In genomic region chr1:157163273-157164127, GRCh38 we compare ENCODE assay signal across 1 cellular context.
TF ChIP-seq lines count a peak whose summit lies in the region.

No MANE protein-coding gene starts in this region.

TF ChIP-seq in H1, 55 proteins besides CTCF, POLR2A, EP300 and RAD21:
- peak; percentile 76 for TF ChIP-seq ASH2L (IDR thresholded peaks at IDR 0.05; ENCODE audit: low read length)
- peak; percentile 24; the same call in 1 of the 2 replicates for TF ChIP-seq BRCA1 (IDR thresholded peaks at IDR 0.05; ENCODE audit: low read depth, low read length)
- TF ChIP-seq CTBP2 (IDR thresholded peaks at IDR 0.05; ENCODE audit: borderline replicate concordance, insufficient read depth, insufficient read length, low read length): peak; percentile 57
- no peak for TF ChIP-seq GTF2F1 (IDR thresholded peaks at IDR 0.05; ENCODE audit: borderline replicate concordance, low read depth, low read length)
- no peak for TF ChIP-seq MAFK (IDR thresholded peaks at IDR 0.05; ENCODE audit: low read depth, low read length)
- TF ChIP-seq RBBP5 (IDR thresholded peaks at IDR 0.05; ENCODE audit: borderline replicate concordance, low read depth, low read length): no peak
- TF ChIP-seq POU5F1 (IDR thresholded peaks at IDR 0.05; ENCODE audit: low read depth, low read length): no peak
- peak; percentile 97 for TF ChIP-seq SAP30 (IDR thresholded peaks at IDR 0.05; ENCODE audit: insufficient read depth, insufficient replicate concordance, low read length)
- no peak for TF ChIP-seq RFX5 (IDR thresholded peaks at IDR 0.05; ENCODE audit: borderline replicate concordance, low read depth, low read length)
- TF ChIP-seq HDAC2 (IDR thresholded peaks at IDR 0.05; ENCODE audit: borderline replicate concordance in 1 of 2, low read depth in 2 of 2, low read length in 2 of 2): peak; percentile 73 to 82; a peak in 2 of 4 replicates
- peak; percentile 20; the same call in 1 of the 2 replicates for TF ChIP-seq CREB1 (IDR thresholded peaks at IDR 0.05)
- TF ChIP-seq KDM1A (IDR thresholded peaks at IDR 0.05; ENCODE audit: borderline replicate concordance, low read length): peak; percentile 21; the same call in 1 of the 2 replicates
- no peak for TF ChIP-seq SRF (IDR thresholded peaks at IDR 0.05; ENCODE audit: low read depth, low read length)
- no peak for TF ChIP-seq ZNF274 (IDR thresholded peaks at IDR 0.05; ENCODE audit: borderline replicate concordance, extremely low read depth, low read length)
- TF ChIP-seq BACH1 (IDR thresholded peaks at IDR 0.05; ENCODE audit: low read length): 0 out of 2 replicates have a peak, but pooled peaks have one; percentile 3
- TF ChIP-seq, protein P1, sequence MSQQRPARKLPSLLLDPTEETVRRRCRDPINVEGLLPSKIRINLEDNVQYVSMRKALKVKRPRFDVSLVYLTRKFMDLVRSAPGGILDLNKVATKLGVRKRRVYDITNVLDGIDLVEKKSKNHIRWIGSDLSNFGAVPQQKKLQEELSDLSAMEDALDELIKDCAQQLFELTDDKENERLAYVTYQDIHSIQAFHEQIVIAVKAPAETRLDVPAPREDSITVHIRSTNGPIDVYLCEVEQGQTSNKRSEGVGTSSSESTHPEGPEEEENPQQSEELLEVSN (IDR thresholded peaks at IDR 0.05): peak; percentile 31
- peak; percentile 72 for TF ChIP-seq MAX (IDR thresholded peaks at IDR 0.05)
- peak; percentile 60 to 93; a peak in 2 of 4 replicates for TF ChIP-seq SIN3A (conservative IDR thresholded peaks at IDR 0.05 in 1 of 2, IDR thresholded peaks at IDR 0.05 in 1 of 2; ENCODE audit: low read depth in 1 of 2, low read length in 2 of 2)
- TF ChIP-seq RNF2 (IDR thresholded peaks at IDR 0.05; ENCODE audit: borderline replicate concordance, low read depth, low read length, missing control alignments, poor library complexity, severe bottlenecking): no peak
- TF ChIP-seq ATF3 (IDR thresholded peaks at IDR 0.05; ENCODE audit: insufficient read depth, low read depth, low read length): no peak
- TF ChIP-seq NANOG (IDR thresholded peaks at IDR 0.05; ENCODE audit: insufficient read depth, low read depth, low read length, poor library complexity, severe bottlenecking): no peak
- no peak for TF ChIP-seq PHF8 (conservative IDR thresholded peaks at IDR 0.05; ENCODE audit: low read depth, low read length)
- TF ChIP-seq TAF1 (IDR thresholded peaks at IDR 0.05; ENCODE audit: low read depth, low read length): no peak
- TF ChIP-seq TAF7 (optimal IDR thresholded peaks at IDR 0.05; ENCODE audit: borderline replicate concordance, low read depth, low read length): peak; percentile 85
- no peak for TF ChIP-seq CHD2 (IDR thresholded peaks at IDR 0.05; ENCODE audit: low read length)
- no peak for TF ChIP-seq CHD1 (IDR thresholded peaks at IDR 0.05; ENCODE audit: low read depth, low read length)
- no peak for TF ChIP-seq CHD7 (IDR thresholded peaks at IDR 0.05; ENCODE audit: insufficient replicate concordance, low read length)
- TF ChIP-seq SP4 (IDR thresholded peaks at IDR 0.05; ENCODE audit: low read length): no peak
- no peak for TF ChIP-seq CBX5 (IDR thresholded peaks at IDR 0.05; ENCODE audit: low read depth, low read length)
- no peak for TF ChIP-seq SP2 (IDR thresholded peaks at IDR 0.05; ENCODE audit: low read length)
- peak; percentile 71 for TF ChIP-seq TEAD4 (IDR thresholded peaks at IDR 0.05; ENCODE audit: low read depth, low read length)
- TF ChIP-seq KDM4A (IDR thresholded peaks at IDR 0.05; ENCODE audit: low read depth, low read length, severe bottlenecking): peak; percentile 11
- TF ChIP-seq FOSL1 (IDR thresholded peaks at IDR 0.05; ENCODE audit: insufficient read depth, low read depth, low read length): no peak
- no peak for TF ChIP-seq EGR1 (IDR thresholded peaks at IDR 0.05; ENCODE audit: borderline replicate concordance, low read depth, low read length)
- TF ChIP-seq TCF12 (IDR thresholded peaks at IDR 0.05; ENCODE audit: low read depth, low read length): 0 out of 2 replicates have a peak, but pooled peaks have one; percentile 46
- TF ChIP-seq SUZ12 (IDR thresholded peaks at IDR 0.05; ENCODE audit: low read length): no peak
